Comparison of ENCODE assay signal across 10 cellular contexts in genomic region chr3:196694202-196694638, GRCh38. TPM values are rescaled to one million over a fixed set of nuclear protein-coding genes. Genes with fewer than 3 reads are reported as not detected.
DNase-seq lines count a peak whose midpoint lies in the region; ATAC-seq, FAIRE-seq and TF ChIP-seq lines count a peak whose summit lies in the region.
"Had no signal": no experiment of that assay in that cellular context is flagged by ENCODE, and none has a peak within 500 bp of the region (broad histone marks: within the 10 kb centered on the region; RNA-seq: fewer than 3 reads in every experiment).

No MANE protein-coding gene starts in this region.

- no peaks in the 10 kb centered on the region for H3K36me3 ChIP-seq in kidney (ENCODE audit: control insufficient read depth in 1 of 2, insufficient read depth in 2 of 2, low read length in 2 of 2)

- in situ Hi-C loops in SK-MEL-5 (cut with HindIII; ENCODE audit: low pct_unique_long_range_greater_than_20kb, low sequenced_read_pairs), result no loop called here

- no peak overlapping the region for H3K27ac ChIP-seq in kidney (ENCODE audit: low read depth in 2 of 2, low read length in 2 of 2)

- H3K9me3 ChIP-seq in kidney (ENCODE audit: control insufficient read depth in 1 of 2, low read length in 2 of 2), result no peaks in the 10 kb centered on the region

- no peaks in the 10 kb centered on the region for H3K4me1 ChIP-seq in kidney (ENCODE audit: control insufficient read depth in 1 of 2, insufficient read depth in 1 of 2, low read depth in 1 of 2, low read length in 2 of 2)

- H3K9ac ChIP-seq in kidney (ENCODE audit: low read length in 2 of 2), result no peak overlapping the region

- TF ChIP-seq POLR2A in erythroblast (IDR thresholded peaks at IDR 0.05; ENCODE audit: low read length) (no peak), GM18505 (IDR thresholded peaks at IDR 0.05; ENCODE audit: borderline replicate concordance, extremely low read depth, insufficient read depth, insufficient read length) (no peak)

- TF ChIP-seq CTCF in AG09309 (IDR thresholded peaks at IDR 0.05; ENCODE audit: control insufficient read depth, insufficient read depth, low read depth, low read length, missing control alignments), result peak; percentile 19
- TF ChIP-seq CTCF in GM20000 (IDR thresholded peaks at IDR 0.05; ENCODE audit: extremely low read depth, missing control alignments), result no peak
- no peak for TF ChIP-seq CTCF in kidney (IDR thresholded peaks at IDR 0.05; ENCODE audit: borderline replicate concordance, extremely low read depth, insufficient read depth)

- no peak for FAIRE-seq in kidney (lab: Jason Lieb, UNC)
- no peak for FAIRE-seq in RCC 7860 (lab: Jason Lieb, UNC)

- DNase-seq in AG09309 (ENCODE audit: low read depth) (no peak), GM20000 (ENCODE audit: low spot score) (peak; percentile 49), SK-MEL-5 (ENCODE audit: low read depth, low spot score) (peak; percentile 22), erythroblast (lab: John Stamatoyannopoulos, UW) (peak; percentile 17 to 53), kidney (no peak), RCC 7860 (ENCODE audit: low spot score) (no peak)
- DNase-seq: cerebellar nuclear complex, mesendoderm had no signal

- ATAC-seq in GM18505 (IDR thresholded peaks at IDR 0.05; ENCODE audit: unreplicated experiment) (no peak), HG03520 (IDR thresholded peaks at IDR 0.05; ENCODE audit: unreplicated experiment) (no peak)

- H3K4me3 ChIP-seq in AG09309 (ENCODE audit: control insufficient read depth, low read depth, low read length) (no peak overlapping the region), kidney (ENCODE audit: low read length in 2 of 2) (no peak overlapping the region)

- intact Hi-C loops in kidney (cut with DNase I), result no loop called here

RNA-seq across cellular contexts. Expression of gene CEP19, which starts 17.8 kb away (rescaled TPM):
- total RNA-seq in SK-MEL-5 (2014; rRNA removed; shearing (Covaris generic)), result 4.5 and 6.7 TPM in 2 replicates
- 4.4 and 7.9 TPM in 2 replicates for polyA plus RNA-seq in SK-MEL-5 (2015; cell fraction: cytosol; rRNA removed)
- 0.96 and 2.2 TPM in 2 replicates for polyA plus RNA-seq in SK-MEL-5 (2015; cell fraction: nucleus; rRNA removed)
- total RNA-seq in kidney, result 1.5 TPM
- 2.6 TPM for polyA plus RNA-seq in kidney (ENCODE audit: insufficient read depth, low read depth, low replicate concordance)

RNA-seq across cellular contexts. Expression of gene PIGX, which starts 18.0 kb away (rescaled TPM):
- total RNA-seq in SK-MEL-5 (2014; rRNA removed; shearing (Covaris generic)), result 51.5 and 58.9 TPM in 2 replicates
- polyA plus RNA-seq in SK-MEL-5 (2015; cell fraction: cytosol; rRNA removed), result 50.7 and 52.9 TPM in 2 replicates
- polyA plus RNA-seq in SK-MEL-5 (2015; cell fraction: nucleus; rRNA removed), result 15.3 and 19.4 TPM in 2 replicates
- 19.6 TPM for total RNA-seq in kidney
- polyA plus RNA-seq in kidney (ENCODE audit: insufficient read depth, low read depth, low replicate concordance), result 15.7 TPM

RNA-seq across cellular contexts. Expression of gene PAK2, which starts 45.4 kb away (rescaled TPM):
- total RNA-seq in SK-MEL-5 (2014; rRNA removed; shearing (Covaris generic)), result 26.7 and 30.8 TPM in 2 replicates
- 37.5 and 49.8 TPM in 2 replicates for polyA plus RNA-seq in SK-MEL-5 (2015; cell fraction: cytosol; rRNA removed)
- polyA plus RNA-seq in SK-MEL-5 (2015; cell fraction: nucleus; rRNA removed), result 11.7 and 12.2 TPM in 2 replicates
- 67.1 TPM for total RNA-seq in kidney
- polyA plus RNA-seq in kidney (ENCODE audit: insufficient read depth, low read depth, low replicate concordance), result 13.4 TPM

RNA-seq across cellular contexts. Expression of gene NRROS, which starts 54.7 kb away (rescaled TPM):
- 3.2 and 6.2 TPM in 2 replicates for total RNA-seq in SK-MEL-5 (2014; rRNA removed; shearing (Covaris generic))
- 10.7 and 11.4 TPM in 2 replicates for polyA plus RNA-seq in SK-MEL-5 (2015; cell fraction: cytosol; rRNA removed)
- 1.0 and 4.6 TPM in 2 replicates for polyA plus RNA-seq in SK-MEL-5 (2015; cell fraction: nucleus; rRNA removed)
- total RNA-seq in kidney, result 11.6 TPM
- 2.0 TPM for polyA plus RNA-seq in kidney (ENCODE audit: insufficient read depth, low read depth, low replicate concordance)

Comparison
In these comparisons a context has a peak if more than half of its experiments do, and no peak if none do; other contexts are left out.
1. DNase-seq: peak in GM20000 (single experiment), SK-MEL-5 (single experiment) and erythroblast (2 of 2); none in AG09309 (single experiment), kidney (single experiment) and RCC 7860 (single experiment).